ENCODE assay signal across 16 cellular contexts in genomic region chr9:136075881-136076678, GRCh38. TPM values are rescaled to one million over a fixed set of nuclear protein-coding genes. Genes with fewer than 3 reads are reported as not detected.
A peak's percentile ranks its signal among the peaks of the same experiment; 100 is the strongest.
DNase-seq lines count a peak whose midpoint lies in the region; ATAC-seq, FAIRE-seq and TF ChIP-seq lines count a peak whose summit lies in the region.
"Had no signal": no experiment of that assay in that cellular context is flagged by ENCODE, and none has a peak within 500 bp of the region (broad histone marks: within the 10 kb centered on the region; RNA-seq: fewer than 3 reads in every experiment).

No MANE protein-coding gene starts in this region.

- CTCF ChIA-PET in T-cell (lab: Charles Lee) = no interaction called here

- H3K27me3 ChIP-seq in lower lobe of right lung (ENCODE audit: low read depth) = no peaks in the 10 kb centered on the region
- H3K27me3 ChIP-seq: ascending aorta, vagina had no signal

- no peak for ATAC-seq in left cardiac atrium
- ATAC-seq in T-cell (replicated peaks in 1 of 4) = peak; percentile 37 to 57 (median 52)
- peak; percentile 18 to 53 for ATAC-seq in lower lobe of right lung
- no peak for ATAC-seq in GM18867 (IDR thresholded peaks at IDR 0.05; ENCODE audit: unreplicated experiment)
- ATAC-seq: left lobe of liver had no signal

- peak overlapping the region; percentile 10 for H3K4me3 ChIP-seq in lower lobe of right lung
- H3K4me3 ChIP-seq: ascending aorta, vagina had no signal

- peak overlapping the region; percentile 0 to 26 for H3K27ac Mint-ChIP-seq in T-cell

- peak overlapping the region; percentile 41 for H3K27ac ChIP-seq in lower lobe of right lung
- H3K27ac ChIP-seq: ascending aorta, vagina had no signal

- intact Hi-C loops in left cardiac atrium (cut with DNase I) = no loop called here
- intact Hi-C loops in cardiac septum (cut with DNase I) = no loop called here
- intact Hi-C loops in lower lobe of right lung (cut with DNase I) = no loop called here

- H3K36me3 ChIP-seq in lower lobe of right lung = peaks cover 6% of the 10 kb centered on the region
- H3K36me3 ChIP-seq: vagina had no signal

- DNase-seq in left cardiac atrium (peak; percentile 17), cardiac septum (ENCODE audit: low spot score) (no peak), T-cell (peak in 1 of 34 experiments; percentile 30), lower lobe of right lung (peak; percentile 64), activated gamma-delta T cell treated with Interleukin-2 at 50 U/mL for 16 hours (no peak), D721Med (ENCODE audit: insufficient read length, low spot score) (no peak)
- no peak for DNase-seq in effector CD8-positive, alpha-beta T cell (lab: John Stamatoyannopoulos, UW)
- DNase-seq: effector memory CD4-positive, alpha-beta T cell; glutamatergic neuron; occipital lobe; stimulated activated CD4-positive, alpha-beta T cell treated with anti-CD3 and anti-CD28 coated beads, Interleukin-12 subunit alpha, Interleukin-12 subunit beta, amount 100 ng/mL, for 4 hours; T1000 had no signal

- no peaks in the 10 kb centered on the region for H3K27me3 Mint-ChIP-seq in T-cell

- TF ChIP-seq CTCF in lower lobe of right lung (IDR thresholded peaks at IDR 0.05) (no peak), D721Med (IDR thresholded peaks at IDR 0.05; ENCODE audit: insufficient read depth, missing control alignments) (no peak)

- H3K9me3 Mint-ChIP-seq in T-cell = no peaks in the 10 kb centered on the region

- H3K4me1 ChIP-seq in lower lobe of right lung = peaks cover 37% of the 10 kb centered on the region

- no peaks in the 10 kb centered on the region for H3K9me3 ChIP-seq in lower lobe of right lung
- H3K9me3 ChIP-seq: ascending aorta, vagina had no signal

- H3K36me3 Mint-ChIP-seq in T-cell = no peaks in the 10 kb centered on the region

- H3K4me1 Mint-ChIP-seq in T-cell = peaks cover 17 to 19% (median 17%) of the 10 kb centered on the region in 3 donors

- POLR2A ChIA-PET in T-cell (lab: Charles Lee) = no interaction called here

- H3K4me3 Mint-ChIP-seq in T-cell = peak overlapping the region; percentile 18 to 56 (median 22)

- FAIRE-seq in D721Med (lab: Jason Lieb, UNC) = no peak

RNA-seq across cellular contexts. Expression of gene NACC2, which starts 19.0 kb away (rescaled TPM):
- total RNA-seq in left cardiac atrium (10 to 100 TPM; 28.6 to 38.5 TPM), cardiac septum (57.8 TPM), T-cell (10 to 100 TPM in 3 of 5 donors, 1 to 10 TPM in 2; 4.2 to 11.7 (median 11.3) TPM), lower lobe of right lung (27.0 TPM)

RNA-seq across cellular contexts. Expression of gene TMEM250, which starts 42.6 kb away (rescaled TPM):
- total RNA-seq in left cardiac atrium = 10 to 100 TPM; 21.6 to 23.4 TPM
- 19.8 TPM for total RNA-seq in cardiac septum
- 10 to 100 TPM; 21.0 to 77.9 (median 63.0) TPM for total RNA-seq in T-cell
- 31.2 TPM for total RNA-seq in lower lobe of right lung

Comparison
In these comparisons a context has a peak if more than half of its experiments do, and no peak if none do; other contexts are left out.
1. DNase-seq: peak in left cardiac atrium (single experiment) and lower lobe of right lung (single experiment); none in cardiac septum (single experiment), activated gamma-delta T cell treated with Interleukin-2 at 50 U/mL for 16 hours (single experiment), effector CD8-positive, alpha-beta T cell (single experiment) and D721Med (single experiment).
2. ATAC-seq: peak in T-cell (4 of 4) and lower lobe of right lung (2 of 2); none in left cardiac atrium (0 of 2) and GM18867 (single experiment).